1 cellular context compared by ENCODE assay signal in the genomic region with DNA sequence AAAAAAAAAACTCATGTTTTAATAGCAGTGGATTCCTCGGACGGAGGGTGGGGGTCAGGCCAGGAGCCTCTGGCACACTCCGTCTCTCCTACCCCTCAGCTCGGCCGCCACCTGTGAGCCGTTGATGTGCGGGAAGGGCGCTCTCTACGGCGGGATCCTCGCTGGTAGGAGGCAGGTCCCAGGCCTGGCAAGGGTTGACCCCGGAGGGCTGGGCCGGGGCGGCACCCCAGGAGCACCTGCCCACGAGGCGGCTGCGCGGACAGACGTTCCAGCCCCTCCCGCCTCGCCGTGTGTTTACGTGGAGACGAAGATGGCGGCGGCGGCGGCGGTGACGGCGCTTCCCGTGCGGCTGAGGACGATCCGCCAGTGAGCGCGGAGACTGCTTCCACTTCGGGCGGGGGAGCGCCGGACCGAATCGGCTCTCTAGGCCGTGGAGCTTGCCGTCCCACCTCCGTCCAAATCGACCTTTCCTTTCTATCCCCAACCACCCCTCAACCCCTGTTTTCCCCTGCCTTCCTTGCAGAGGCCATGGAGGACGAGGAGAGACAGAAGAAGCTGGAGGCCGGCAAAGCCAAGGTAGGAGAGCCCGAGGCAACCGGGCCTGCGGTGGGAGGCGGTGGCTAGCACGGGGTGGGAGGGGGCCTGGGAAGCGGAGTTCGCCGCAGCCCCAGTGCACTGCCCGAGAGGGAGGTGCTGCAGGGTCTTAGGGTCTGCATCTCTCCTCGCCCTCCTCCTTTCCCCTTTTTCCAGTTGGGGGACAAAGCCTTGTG.
TF ChIP-seq lines count a peak whose summit lies in the region.

Gene AKAP9, plus strand, starts transcription at position 291 of the 770 bp plus-strand sequence. Its CDS starts 238 bp downstream, at position 529.

TF ChIP-seq in Ishikawa, 13 proteins besides CTCF, POLR2A, EP300 and RAD21 (continued from another document):
- no peak for TF ChIP-seq REST (IDR thresholded peaks at IDR 0.05; ENCODE audit: low read depth)
- TF ChIP-seq, protein P1, sequence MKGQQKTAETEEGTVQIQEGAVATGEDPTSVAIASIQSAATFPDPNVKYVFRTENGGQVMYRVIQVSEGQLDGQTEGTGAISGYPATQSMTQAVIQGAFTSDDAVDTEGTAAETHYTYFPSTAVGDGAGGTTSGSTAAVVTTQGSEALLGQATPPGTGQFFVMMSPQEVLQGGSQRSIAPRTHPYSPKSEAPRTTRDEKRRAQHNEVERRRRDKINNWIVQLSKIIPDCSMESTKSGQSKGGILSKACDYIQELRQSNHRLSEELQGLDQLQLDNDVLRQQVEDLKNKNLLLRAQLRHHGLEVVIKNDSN (IDR thresholded peaks at IDR 0.05) = peak; percentile 42
- no peak; the same call in 1 of the 2 replicates for TF ChIP-seq NFIC (IDR thresholded peaks at IDR 0.05)
- peak; percentile 94 for TF ChIP-seq YY1 (IDR thresholded peaks at IDR 0.05; ENCODE audit: low read depth)
- peak; percentile 15; the same call in 1 of the 2 replicates for TF ChIP-seq TEAD4 (IDR thresholded peaks at IDR 0.05)
- TF ChIP-seq CREB1 (IDR thresholded peaks at IDR 0.05; ENCODE audit: low read depth) = no peak
- peak; percentile 44; the same call in 1 of the 2 replicates for TF ChIP-seq TCF12 (IDR thresholded peaks at IDR 0.05; ENCODE audit: low read depth)
- no peak for TF ChIP-seq FOXM1 (IDR thresholded peaks at IDR 0.05; ENCODE audit: borderline replicate concordance, low read depth)
- TF ChIP-seq EGR1 (IDR thresholded peaks at IDR 0.05) = peak; percentile 14; the same call in 1 of the 2 replicates
- peak; percentile 64 for TF ChIP-seq ZBTB7A (IDR thresholded peaks at IDR 0.05; ENCODE audit: low read depth)
- peak; percentile 97 for TF ChIP-seq TAF1 (IDR thresholded peaks at IDR 0.05; ENCODE audit: low read depth)
